In the genomic region with DNA sequence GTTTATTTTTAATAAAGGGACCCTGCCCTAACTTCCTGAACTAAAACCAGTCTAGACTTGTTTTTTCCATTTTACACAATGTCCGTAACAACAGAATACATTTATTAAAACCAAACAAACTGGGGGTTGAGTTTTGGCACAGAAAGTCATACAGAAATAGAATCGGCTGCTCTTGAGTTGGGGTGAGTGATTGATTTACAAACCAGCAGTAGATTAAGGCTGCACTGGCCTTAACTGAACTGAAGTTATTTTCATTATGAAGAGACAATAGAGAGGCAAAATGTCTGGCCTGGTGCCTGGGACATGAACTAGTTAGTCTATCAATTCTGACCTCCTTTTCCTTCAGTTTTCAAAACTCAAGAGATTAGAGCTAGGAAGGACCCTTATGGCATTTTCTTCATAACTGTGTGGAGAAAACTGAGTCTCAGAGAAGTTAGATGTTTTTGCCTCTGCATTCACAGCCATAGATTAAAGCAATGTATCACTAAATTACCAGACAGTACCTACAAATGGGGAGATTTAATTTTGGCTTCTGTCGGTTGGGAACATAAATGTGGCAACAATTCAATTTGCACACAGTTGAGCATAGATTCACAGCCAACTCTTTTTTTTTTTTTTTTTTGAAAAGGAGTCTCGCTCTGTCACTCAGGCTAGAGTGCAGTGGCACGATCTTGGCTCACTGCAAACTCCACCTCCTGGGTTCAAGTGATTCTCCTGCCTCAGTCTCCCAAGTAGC, we compare ENCODE assay signal across 16 cellular contexts. TPM values are rescaled to one million over a fixed set of nuclear protein-coding genes. Genes with fewer than 3 reads are reported as not detected.
DNase-seq lines count a peak whose midpoint lies in the region; ATAC-seq, FAIRE-seq and TF ChIP-seq lines count a peak whose summit lies in the region.
"Had no signal": no experiment of that assay in that cellular context is flagged by ENCODE, and none has a peak within 500 bp of the region (broad histone marks: within the 10 kb centered on the region; RNA-seq: fewer than 3 reads in every experiment).

No MANE protein-coding gene starts in this region.

- no peak overlapping the region for H3K56ac ChIP-seq in mesendoderm (ENCODE audit: low read length)

- no peak for TF ChIP-seq EP300 in HepG2 (IDR thresholded peaks at IDR 0.05; ENCODE audit: low read depth in 2 of 2, low read length in 2 of 2)
- no peak for TF ChIP-seq EP300 in HepG2 (CRISPR knock-in tag; IDR thresholded peaks at IDR 0.05; ENCODE audit: borderline replicate concordance)

- H2BK15ac ChIP-seq in mesendoderm (replicated peaks; ENCODE audit: low read depth) = no peak overlapping the region

- H4K5ac ChIP-seq in mesendoderm (ENCODE audit: low read length) = no peak overlapping the region

- H2BK5ac ChIP-seq in mesendoderm (ENCODE audit: low read length) = no peak overlapping the region

- no peak overlapping the region for H3K4me2 ChIP-seq in HepG2 (ENCODE audit: low read depth, low read length)
- no peak overlapping the region for H3K4me2 ChIP-seq in mesendoderm (ENCODE audit: low read length)

- no peak for DNase-seq in HepG2 (ENCODE audit: low spot score)
- peak; percentile 73 for DNase-seq in glomerular endothelial cell (ENCODE audit: extremely low read depth, low read depth, low spot score)
- DNase-seq in pancreas = no peak
- no peak for DNase-seq in activated CD8-positive, alpha-beta memory T cell treated with anti-CD3 and anti-CD28 coated beads for 24 hours
- no peak for DNase-seq in mesendoderm
- DNase-seq in Caco-2 = no peak
- DNase-seq in COR-L47 (lab: John Stamatoyannopoulos, UW) = no peak
- DNase-seq: activated CD4-positive, alpha-beta T cell treated with anti-CD3 and anti-CD28 coated beads, Interleukin-2, amount 50 U/mL, for 1 hour; NCI-H2227 treated with DMSO at 0.1 percent for 48 hours had no signal

- H4K20me1 ChIP-seq in HepG2 (ENCODE audit: insufficient read depth, low read length) = no peaks in the 10 kb centered on the region

- TF ChIP-seq RAD21 in liver (IDR thresholded peaks at IDR 0.05) = no peak
- TF ChIP-seq RAD21 in HepG2 (CRISPR knock-in tag; IDR thresholded peaks at IDR 0.05) = no peak

- no peak overlapping the region for H3K9ac ChIP-seq in liver (ENCODE audit: low read depth in 1 of 2, low read length in 2 of 2)
- H3K9ac ChIP-seq in HepG2 (ENCODE audit: insufficient read depth, low read depth, low read length) = no peak overlapping the region
- no peak overlapping the region for H3K9ac ChIP-seq in mesendoderm (ENCODE audit: low read length)

- H3K4me3 ChIP-seq in liver (ENCODE audit: low read depth in 1 of 3, low read length in 3 of 3) (no peak overlapping the region), HepG2 (replicated peaks in 1 of 3; ENCODE audit: insufficient read depth in 1 of 3, low read depth in 2 of 3, low read length in 3 of 3) (no peak overlapping the region), pancreas (no peak overlapping the region), mesendoderm (ENCODE audit: low read length) (no peak overlapping the region), Caco-2 (ENCODE audit: low read depth, low read length) (no peak overlapping the region)

- TF ChIP-seq CTCF in liver (IDR thresholded peaks at IDR 0.05; ENCODE audit: low read depth, low read length, missing input control) (no peak), HepG2 (CRISPR knock-in tag; IDR thresholded peaks at IDR 0.05) (no peak), pancreas (IDR thresholded peaks at IDR 0.05) (no peak), Caco-2 (IDR thresholded peaks at IDR 0.05; ENCODE audit: insufficient read depth in 1 of 2, low read depth in 1 of 2, low read length in 1 of 2, severe bottlenecking in 1 of 2, unreplicated experiment in 1 of 2) (no peak)

- H3K79me2 ChIP-seq in HepG2 (ENCODE audit: insufficient read depth, low read length) = no peaks in the 10 kb centered on the region
- no peaks in the 10 kb centered on the region for H3K79me2 ChIP-seq in mesendoderm (ENCODE audit: control insufficient read depth, insufficient read depth, low read length)

- H3K36me3 ChIP-seq in liver (ENCODE audit: control insufficient read depth in 4 of 4, insufficient read depth in 3 of 4, low read depth in 1 of 4, low read length in 3 of 4) (no peaks in the 10 kb centered on the region), HepG2 (replicated peaks in 1 of 2; ENCODE audit: control insufficient read depth in 1 of 2, insufficient read depth in 2 of 2, low read length in 2 of 2) (no peaks in the 10 kb centered on the region), pancreas (no peaks in the 10 kb centered on the region), mesendoderm (ENCODE audit: control insufficient read depth, insufficient read depth, low read length) (no peaks in the 10 kb centered on the region), Caco-2 (ENCODE audit: control insufficient read depth, insufficient read depth, low read length) (no peaks in the 10 kb centered on the region)

- no peak overlapping the region for H2AFZ ChIP-seq in HepG2 (ENCODE audit: low read length)

- H3K4me3 Mint-ChIP-seq in Caco-2 (ENCODE audit: unreplicated experiment) = no peak overlapping the region
- H3K4me3 Mint-ChIP-seq: activated T-helper 1 cell treated with anti-CD3 and anti-CD28 coated beads, Interleukin-12 subunit alpha, Interleukin-12 subunit beta, Interleukin-2, Interleukin-4 antibody, amounts not matched to agents 30 ng/mL and 10 ng/mL and 1 ng/mL, durations not matched to agents 14 hours and 24 hours and 36 hours had no signal

- FAIRE-seq in HepG2 (lab: Jason Lieb, UNC) = no peak
- no peak for FAIRE-seq in pancreas (lab: Jason Lieb, UNC)
- FAIRE-seq: D721Med, endometrium, RCC 7860 had no signal

- H3K4me1 Mint-ChIP-seq in Caco-2 (ENCODE audit: low read depth, unreplicated experiment) = peaks cover 2% of the 10 kb centered on the region

- H2BK120ac ChIP-seq in mesendoderm (ENCODE audit: low read depth, low read length) = no peak overlapping the region

- WGBS in liver = 79% methylated on average over 5 of the region's 5 CpGs
- 49% methylated on average over 5 of the region's 5 CpGs for WGBS in HepG2 (ENCODE audit: low lambda C conversion rate)
- WGBS in pancreas, 2 donors = 24 to 25% methylated on average over 5 of the region's 5 CpGs
- WGBS in mesendoderm (ENCODE audit: extremely low coverage, insufficient coverage, low lambda C conversion rate) = no CpG with 5 or more reads among the region's 5 CpGs

- no peak overlapping the region for H3K27ac ChIP-seq in liver (ENCODE audit: low read depth in 1 of 2, low read length in 2 of 2)
- no peak overlapping the region for H3K27ac ChIP-seq in HepG2 (ENCODE audit: extremely low read length, insufficient read depth, low read length)
- peak overlapping the region; percentile 5 to 51 (median 27) for H3K27ac ChIP-seq in pancreas
- no peak overlapping the region for H3K27ac ChIP-seq in mesendoderm (ENCODE audit: low read depth, low read length)

- H3K4me1 ChIP-seq in liver (ENCODE audit: control insufficient read depth in 4 of 4, insufficient read depth in 4 of 4, low read length in 3 of 4) = no peaks in the 10 kb centered on the region
- H3K4me1 ChIP-seq in HepG2 (ENCODE audit: insufficient read depth, low read length) = no peaks in the 10 kb centered on the region
- peaks cover 3 to 7% (median 6%) of the 10 kb centered on the region in 3 donors for H3K4me1 ChIP-seq in pancreas
- H3K4me1 ChIP-seq in mesendoderm (ENCODE audit: control insufficient read depth, low read depth, low read length) = no peaks in the 10 kb centered on the region
- peaks cover 3% of the 10 kb centered on the region; the same call in 1 of the 2 replicates for H3K4me1 ChIP-seq in Caco-2

- no peak overlapping the region for H3K4ac ChIP-seq in mesendoderm (ENCODE audit: low read depth, low read length)

- H3K23ac ChIP-seq in mesendoderm (ENCODE audit: low read length) = no peak overlapping the region

- no peak overlapping the region for H3K18ac ChIP-seq in mesendoderm (ENCODE audit: low read length)

- no peak overlapping the region for H4K8ac ChIP-seq in mesendoderm (ENCODE audit: low read depth, low read length)

- H3K36me3 Mint-ChIP-seq in Caco-2 (ENCODE audit: insufficient read depth, unreplicated experiment) = no peaks in the 10 kb centered on the region

- H2AK5ac ChIP-seq in mesendoderm (ENCODE audit: low read length) = no peak overlapping the region

- TF ChIP-seq POLR2A in HepG2 (IDR thresholded peaks at IDR 0.05; ENCODE audit: insufficient read depth in 1 of 2, low read depth in 2 of 2, low read length in 2 of 2) = no peak

- CTCF ChIA-PET in HepG2 (lab: Yijun Ruan, JAX; ENCODE audit: low intra/inter-chr PET ratio, low total read pairs) = no interaction called here
- CTCF ChIA-PET in Caco-2 (lab: Charles Lee) = no interaction called here

- H3K27me3 Mint-ChIP-seq in Caco-2 (ENCODE audit: insufficient read depth, unreplicated experiment) = no peaks in the 10 kb centered on the region

- H3K27ac Mint-ChIP-seq in Caco-2 (ENCODE audit: unreplicated experiment) = no peak overlapping the region
- H3K27ac Mint-ChIP-seq: activated T-helper 1 cell treated with anti-CD3 and anti-CD28 coated beads, Interleukin-12 subunit alpha, Interleukin-12 subunit beta, Interleukin-2, Interleukin-4 antibody, amounts not matched to agents 30 ng/mL and 10 ng/mL and 1 ng/mL, durations not matched to agents 14 hours and 24 hours and 36 hours had no signal

- H3K27me3 ChIP-seq in liver (ENCODE audit: control insufficient read depth in 4 of 4, insufficient read depth in 4 of 4, low read length in 3 of 4) (no peaks in the 10 kb centered on the region), HepG2 (ENCODE audit: control insufficient read depth in 1 of 2, insufficient read depth in 2 of 2, low read length in 2 of 2) (no peaks in the 10 kb centered on the region), pancreas (no peaks in the 10 kb centered on the region), mesendoderm (ENCODE audit: insufficient read depth, low read length, poor library complexity) (no peaks in the 10 kb centered on the region), Caco-2 (replicated peaks; ENCODE audit: control insufficient read depth, insufficient read depth, low read length) (no peaks in the 10 kb centered on the region)

- no TSS peak for BruUV-seq in HepG2 (replicated peaks; lab: Mats Ljungman, UMichigan)
- no TSS peak for BruUV-seq in Caco-2 (replicated peaks; lab: Mats Ljungman, UMichigan)

- H3K9me3 Mint-ChIP-seq in Caco-2 (ENCODE audit: unreplicated experiment) = no peaks in the 10 kb centered on the region

- no peaks in the 10 kb centered on the region for H3K79me1 ChIP-seq in mesendoderm (ENCODE audit: low read length)

- ATAC-seq in HepG2 (no peak), pancreas (peak; percentile 42 to 65 (median 50))

- intact Hi-C loops in HepG2 (cut with micrococcal nuclease; ENCODE audit: unreplicated experiment) = no loop called here
- intact Hi-C loops in pancreas (cut with DNase I) = no loop called here
- intact Hi-C loops in Caco-2 (cut with micrococcal nuclease; ENCODE audit: unreplicated experiment) = no loop called here

- in situ Hi-C loops in HepG2 (cut with HindIII; ENCODE audit: extremely low pct_ligation_motif_present, low pct_unique_long_range_greater_than_20kb) = no loop called here

- H3K9me3 ChIP-seq in liver (ENCODE audit: control insufficient read depth in 4 of 4, low read length in 3 of 4) (no peaks in the 10 kb centered on the region), HepG2 (ENCODE audit: low read length) (no peaks in the 10 kb centered on the region), pancreas (no peaks in the 10 kb centered on the region), Caco-2 (no peaks in the 10 kb centered on the region)

- POLR2A ChIA-PET in HepG2 (lab: Yijun Ruan, JAX) = no interaction called here
- POLR2A ChIA-PET in Caco-2 (lab: Charles Lee) = no interaction called here

RNA-seq across cellular contexts. Expression of gene MGP, which starts 19.8 kb away (rescaled TPM):
- 1 to 10 TPM in 1 of 2 donors, under 1 TPM in 1; 0.98 to 6.1 TPM for total RNA-seq in liver
- 10 to 100 TPM; 16.0 to 20.7 TPM for polyA plus RNA-seq in liver
- total RNA-seq in HepG2 (2016; rRNA removed; fragmentation: Illumina TruSeq; extraction: Trizol) = not detected in 2 replicates
- not detected in 2 replicates for total RNA-seq in HepG2 (2016; cell fraction: cytosol; rRNA removed; fragmentation: Illumina TruSeq; extraction: Trizol; ENCODE audit: low read depth)
- not detected in 2 replicates for total RNA-seq in HepG2 (2016; cell fraction: insoluble cytoplasmic fraction; rRNA removed; fragmentation: Illumina TruSeq; extraction: Trizol)
- not detected in 2 replicates for total RNA-seq in HepG2 (2016; cell fraction: membrane; rRNA removed; fragmentation: Illumina TruSeq; extraction: Trizol)
- not detected in 2 replicates for total RNA-seq in HepG2 (2016; cell fraction: nucleus; rRNA removed; fragmentation: Illumina TruSeq; extraction: Trizol)
- polyA plus RNA-seq in HepG2 (2011; rRNA removed) = not detected in 2 replicates
- polyA plus RNA-seq in HepG2 (2011; cell fraction: cytosol; rRNA removed) = not detected in 2 replicates
- not detected in 2 replicates for polyA plus RNA-seq in HepG2 (2011; cell fraction: nucleus; rRNA removed)
- polyA plus RNA-seq in HepG2 (2012) = not detected in 2 replicates
- polyA plus RNA-seq in HepG2 (2016; cell fraction: cytosol; fragmentation: Illumina TruSeq; extraction: Trizol; ENCODE audit: low read depth) = not detected in 2 replicates
- not detected in 2 replicates for polyA plus RNA-seq in HepG2 (2016; cell fraction: insoluble cytoplasmic fraction; fragmentation: Illumina TruSeq; extraction: Trizol; ENCODE audit: low read depth)
- polyA plus RNA-seq in HepG2 (2016; cell fraction: membrane; fragmentation: Illumina TruSeq; extraction: Trizol; ENCODE audit: low read depth) = not detected in 2 replicates
- not detected in 2 replicates for polyA plus RNA-seq in HepG2 (2016; cell fraction: nucleus; fragmentation: Illumina TruSeq; extraction: Trizol; ENCODE audit: insufficient read depth, low read depth)
- not detected in 2 replicates for polyA minus RNA-seq in HepG2 (2011; rRNA and poly(A)+ RNA removed; ENCODE audit: low replicate concordance)
- not detected in 2 replicates for polyA minus RNA-seq in HepG2 (2011; cell fraction: cytosol; rRNA and poly(A)+ RNA removed)
- polyA minus RNA-seq in HepG2 (2011; cell fraction: nucleus; rRNA and poly(A)+ RNA removed) = not detected in 2 replicates
- total RNA-seq in glomerular endothelial cell = 2.6 and 9.1 TPM in 2 replicates
- total RNA-seq in pancreas = 100 to 1,000 TPM in 2 of 6 donors, 10 to 100 TPM in 4; 30.3 to 179 (median 57.9) TPM
- 100 to 1,000 TPM in 1 of 2 donors, 10 to 100 TPM in 1; 75.6 to 112 TPM for polyA plus RNA-seq in pancreas
- polyA plus RNA-seq in mesendoderm (2013, experiment 1 of 2) = not detected
- polyA plus RNA-seq in mesendoderm (2013, experiment 2 of 2) = not detected
- not detected in 2 replicates for total RNA-seq in Caco-2 (2022)
- total RNA-seq: A673; activated T-helper 1 cell treated with anti-CD3 and anti-CD28 coated beads, Interleukin-12 subunit alpha, Interleukin-12 subunit beta, Interleukin-2, Interleukin-4 antibody, amounts not matched to agents 30 ng/mL and 10 ng/mL and 1 ng/mL, durations not matched to agents 14 hours and 24 hours and 36 hours; T-helper 2 cell treated with Interferon-gamma antibody and Interleukin-4, amounts not matched to agents 100 ng/mL and 5 ng/mL, for 36 hours had no signal

RNA-seq across cellular contexts. Expression of gene ERP27, which starts 32.9 kb away (rescaled TPM):
- total RNA-seq in liver (1 to 10 TPM in 1 of 2 donors, under 1 TPM in 1; 0.59 to 5.8 TPM), HepG2 (2016; rRNA removed; fragmentation: Illumina TruSeq; extraction: Trizol) (5.1 and 6.6 TPM in 2 replicates), glomerular endothelial cell (not detected in 2 replicates), pancreas (100 to 1,000 TPM in 4 of 6 donors, 10 to 100 TPM in 2; 87.2 to 267 (median 128) TPM), Caco-2 (2022) (0.98 and 1.1 TPM in 2 replicates)
- polyA plus RNA-seq in liver (under 1 TPM; 0.14 to 0.43 TPM), HepG2 (2011; rRNA removed) (1.6 and 1.8 TPM in 2 replicates), pancreas (10 to 100 TPM; 41.8 to 61.3 TPM)
- total RNA-seq in HepG2 (2016; cell fraction: cytosol; rRNA removed; fragmentation: Illumina TruSeq; extraction: Trizol; ENCODE audit: low read depth) = 1.5 and 2.2 TPM in 2 replicates
- 4.6 and 8.4 TPM in 2 replicates for total RNA-seq in HepG2 (2016; cell fraction: insoluble cytoplasmic fraction; rRNA removed; fragmentation: Illumina TruSeq; extraction: Trizol)
- total RNA-seq in HepG2 (2016; cell fraction: membrane; rRNA removed; fragmentation: Illumina TruSeq; extraction: Trizol) = 3.1 and 3.6 TPM in 2 replicates
- 7.5 and 8.3 TPM in 2 replicates for total RNA-seq in HepG2 (2016; cell fraction: nucleus; rRNA removed; fragmentation: Illumina TruSeq; extraction: Trizol)
- polyA plus RNA-seq in HepG2 (2011; cell fraction: cytosol; rRNA removed) = 1.2 and 1.8 TPM in 2 replicates
- polyA plus RNA-seq in HepG2 (2011; cell fraction: nucleus; rRNA removed) = 0.34 and 0.36 TPM in 2 replicates
- 0.33 and 0.59 TPM in 2 replicates for polyA plus RNA-seq in HepG2 (2012)
- 2.1 and 3.6 TPM in 2 replicates for polyA plus RNA-seq in HepG2 (2016; cell fraction: cytosol; fragmentation: Illumina TruSeq; extraction: Trizol; ENCODE audit: low read depth)
- polyA plus RNA-seq in HepG2 (2016; cell fraction: insoluble cytoplasmic fraction; fragmentation: Illumina TruSeq; extraction: Trizol; ENCODE audit: low read depth) = 5.1 and 6.0 TPM in 2 replicates
- polyA plus RNA-seq in HepG2 (2016; cell fraction: membrane; fragmentation: Illumina TruSeq; extraction: Trizol; ENCODE audit: low read depth) = 2.4 and 3.7 TPM in 2 replicates
- polyA plus RNA-seq in HepG2 (2016; cell fraction: nucleus; fragmentation: Illumina TruSeq; extraction: Trizol; ENCODE audit: insufficient read depth, low read depth) = 11.6 and 13.9 TPM in 2 replicates
- 0.92 TPM in 1 of 2 replicates, not detected in the other for polyA minus RNA-seq in HepG2 (2011; rRNA and poly(A)+ RNA removed; ENCODE audit: low replicate concordance)
- 0.35 and 0.59 TPM in 2 replicates for polyA minus RNA-seq in HepG2 (2011; cell fraction: cytosol; rRNA and poly(A)+ RNA removed)
- 0.52 and 0.87 TPM in 2 replicates for polyA minus RNA-seq in HepG2 (2011; cell fraction: nucleus; rRNA and poly(A)+ RNA removed)
- polyA plus RNA-seq in mesendoderm (2013, experiment 1 of 2) = 0.24 TPM
- polyA plus RNA-seq in mesendoderm (2013, experiment 2 of 2) = 0.14 TPM
- total RNA-seq: A673 had no signal

RNA-seq across cellular contexts. Expression of gene ARHGDIB, which starts 56.0 kb away (rescaled TPM):
- total RNA-seq in liver (10 to 100 TPM; 37.6 to 66.9 TPM), HepG2 (2016; rRNA removed; fragmentation: Illumina TruSeq; extraction: Trizol) (0.11 and 0.28 TPM in 2 replicates), glomerular endothelial cell (272 and 438 TPM in 2 replicates), pancreas (10 to 100 TPM in 4 of 6 donors, 1 to 10 TPM in 2; 5.8 to 54.8 (median 15.8) TPM), Caco-2 (2022) (15.9 and 21.1 TPM in 2 replicates)
- polyA plus RNA-seq in liver (10 to 100 TPM; 36.3 to 57.4 TPM), HepG2 (2011; rRNA removed) (0.87 and 0.88 TPM in 2 replicates), pancreas (10 to 100 TPM; 25.8 to 27.0 TPM)
- total RNA-seq in HepG2 (2016; cell fraction: cytosol; rRNA removed; fragmentation: Illumina TruSeq; extraction: Trizol; ENCODE audit: low read depth) = not detected in 2 replicates
- 0.30 and 0.48 TPM in 2 replicates for total RNA-seq in HepG2 (2016; cell fraction: insoluble cytoplasmic fraction; rRNA removed; fragmentation: Illumina TruSeq; extraction: Trizol)
- 0.17 TPM in 1 of 2 replicates, not detected in the other for total RNA-seq in HepG2 (2016; cell fraction: membrane; rRNA removed; fragmentation: Illumina TruSeq; extraction: Trizol)
- not detected in 2 replicates for total RNA-seq in HepG2 (2016; cell fraction: nucleus; rRNA removed; fragmentation: Illumina TruSeq; extraction: Trizol)
- 0.55 and 1.0 TPM in 2 replicates for polyA plus RNA-seq in HepG2 (2011; cell fraction: cytosol; rRNA removed)
- polyA plus RNA-seq in HepG2 (2011; cell fraction: nucleus; rRNA removed) = 0.52 and 0.53 TPM in 2 replicates
- 0.36 TPM in 1 of 2 replicates, not detected in the other for polyA plus RNA-seq in HepG2 (2012)
- not detected in 2 replicates for polyA plus RNA-seq in HepG2 (2016; cell fraction: cytosol; fragmentation: Illumina TruSeq; extraction: Trizol; ENCODE audit: low read depth)
- polyA plus RNA-seq in HepG2 (2016; cell fraction: insoluble cytoplasmic fraction; fragmentation: Illumina TruSeq; extraction: Trizol; ENCODE audit: low read depth) = 0.28 and 0.43 TPM in 2 replicates
- 0.27 and 0.32 TPM in 2 replicates for polyA plus RNA-seq in HepG2 (2016; cell fraction: membrane; fragmentation: Illumina TruSeq; extraction: Trizol; ENCODE audit: low read depth)
- 0.47 TPM in 1 of 2 replicates, not detected in the other for polyA plus RNA-seq in HepG2 (2016; cell fraction: nucleus; fragmentation: Illumina TruSeq; extraction: Trizol; ENCODE audit: insufficient read depth, low read depth)
- 4.0 and 4.8 TPM in 2 replicates for polyA minus RNA-seq in HepG2 (2011; rRNA and poly(A)+ RNA removed; ENCODE audit: low replicate concordance)
- polyA minus RNA-seq in HepG2 (2011; cell fraction: cytosol; rRNA and poly(A)+ RNA removed) = not detected in 2 replicates
- 0.62 TPM in 1 of 2 replicates, not detected in the other for polyA minus RNA-seq in HepG2 (2011; cell fraction: nucleus; rRNA and poly(A)+ RNA removed)
- 9.5 TPM for polyA plus RNA-seq in mesendoderm (2013, experiment 1 of 2)
- 9.5 TPM for polyA plus RNA-seq in mesendoderm (2013, experiment 2 of 2)

Comparison
In these comparisons a context has a peak if more than half of its experiments do, and no peak if none do; other contexts are left out.
1. RNA of gene ARHGDIB, which starts 56.0 kb away (total RNA-seq): 272 to 438 TPM in glomerular endothelial cell, 37.6 to 66.9 TPM in liver, 5.8 to 54.8 TPM in pancreas and 15.9 to 21.1 TPM in Caco-2; 0.11 to 0.48 TPM in HepG2; every median in the first group is over 4 times any median in the second.
2. H3K27ac ChIP-seq: peak in pancreas (4 of 4); none in liver (0 of 2), HepG2 (single experiment) and mesendoderm (single experiment).
3. RNA of gene ERP27, which starts 32.9 kb away (total RNA-seq): 87.2 to 267 TPM in pancreas; 1.5 to 8.4 TPM in HepG2, 0.59 to 5.8 TPM in liver, 0.98 to 1.1 TPM in Caco-2 and not detected in glomerular endothelial cell; every median in the first group is over 4 times any median in the second.